ENCODE assay signal across 8 cellular contexts in the genomic region with DNA sequence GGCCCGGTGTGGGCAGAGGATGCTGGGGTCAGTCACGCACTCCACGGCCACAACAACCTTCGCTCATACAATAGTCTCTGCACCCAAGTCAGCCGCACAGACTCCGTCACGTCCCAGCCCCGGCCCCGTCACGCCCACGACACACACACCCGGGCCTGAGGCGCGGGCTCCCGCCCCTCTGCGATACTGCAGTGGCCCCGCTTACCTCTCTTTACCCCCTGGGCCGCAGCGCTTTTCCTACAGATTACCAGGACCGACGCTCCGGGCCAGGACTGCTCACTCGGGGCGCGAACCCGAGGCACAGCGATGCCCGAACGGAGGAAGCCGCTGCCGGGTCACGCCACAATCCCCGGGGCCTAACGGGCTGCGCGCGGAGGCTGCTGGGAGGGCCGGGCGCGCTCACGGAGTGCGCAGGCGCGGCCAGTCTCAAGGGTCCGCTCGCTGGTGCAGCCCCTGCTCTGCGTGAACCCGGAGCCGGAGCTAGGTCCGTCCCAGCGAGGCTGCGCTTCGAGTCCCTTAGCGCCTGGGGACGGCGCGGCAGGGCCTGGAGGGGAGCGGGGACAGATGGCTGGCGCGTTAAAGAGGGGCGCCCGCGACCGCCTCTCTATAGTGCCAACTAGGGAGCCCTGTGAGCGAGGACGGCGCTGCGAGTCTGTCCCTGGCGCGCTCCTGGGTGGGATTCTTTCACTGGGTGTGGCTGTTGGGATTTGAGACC. TPM values are rescaled to one million over a fixed set of nuclear protein-coding genes. Genes with fewer than 3 reads are reported as not detected.
DNase-seq lines count a peak whose midpoint lies in the region; ATAC-seq and TF ChIP-seq lines count a peak whose summit lies in the region.

ZFP82 (minus strand) TSS at position 358 of the 715 bp plus-strand sequence. CDS start 8,855 bp downstream, outside the sequence.

- peak within 1 kb of the TSS; percentile 88 for H3K27ac Mint-ChIP-seq in endothelial cell (ENCODE audit: unreplicated experiment)

- DNase-seq in NCI-H748 treated with DMSO at 0.1 percent for 48 hours (lab: John Stamatoyannopoulos, UW) (peak; percentile 41), endothelial cell (ENCODE audit: low spot score) (peak; percentile 89), midbrain (lab: John Stamatoyannopoulos, UW) (peak; percentile 88), NCI-H1048 (lab: John Stamatoyannopoulos, UW) (no peak)
- peak; percentile 38 for DNase-seq in activated CD8-positive, alpha-beta memory T cell treated with anti-CD3 and anti-CD28 coated beads, Interleukin-2, amount 50 U/mL, for 1 hour (ENCODE audit: extremely low read depth)
- DNase-seq in stimulated activated CD8-positive, alpha-beta memory T cell treated with anti-CD3 and anti-CD28 coated beads, Interleukin-15, amount 100 ng/mL, for 4 hours (ENCODE audit: low read depth in 2 of 2), result peak; percentile 61 to 63

- H3K36me3 Mint-ChIP-seq in endothelial cell (ENCODE audit: low read depth, unreplicated experiment), result peaks cover 17% of the 10 kb centered on the region

- H3K9me3 Mint-ChIP-seq in endothelial cell (ENCODE audit: unreplicated experiment), result no peaks in the 10 kb centered on the region

- peaks cover 8% of the 10 kb centered on the region for H3K27me3 Mint-ChIP-seq in endothelial cell (ENCODE audit: unreplicated experiment)

- peaks cover 18% of the 10 kb centered on the region for H3K4me1 Mint-ChIP-seq in endothelial cell (ENCODE audit: unreplicated experiment)

- TF ChIP-seq CTCF in endothelial cell (IDR thresholded peaks at IDR 0.05; ENCODE audit: unreplicated experiment), result no peak

- H3K4me3 Mint-ChIP-seq in endothelial cell (ENCODE audit: unreplicated experiment), result peak within 1 kb of the TSS; percentile 96

- ATAC-seq in GM18520 (IDR thresholded peaks at IDR 0.05; ENCODE audit: unreplicated experiment) (peak; percentile 81), HG03139 (IDR thresholded peaks at IDR 0.05; ENCODE audit: unreplicated experiment) (peak; percentile 74)

RNA-seq across cellular contexts. Expression of gene ZFP82, which starts in this region (rescaled TPM):
- total RNA-seq in endothelial cell (ENCODE audit: unreplicated experiment), result 11.5 TPM
